In the genomic region with DNA sequence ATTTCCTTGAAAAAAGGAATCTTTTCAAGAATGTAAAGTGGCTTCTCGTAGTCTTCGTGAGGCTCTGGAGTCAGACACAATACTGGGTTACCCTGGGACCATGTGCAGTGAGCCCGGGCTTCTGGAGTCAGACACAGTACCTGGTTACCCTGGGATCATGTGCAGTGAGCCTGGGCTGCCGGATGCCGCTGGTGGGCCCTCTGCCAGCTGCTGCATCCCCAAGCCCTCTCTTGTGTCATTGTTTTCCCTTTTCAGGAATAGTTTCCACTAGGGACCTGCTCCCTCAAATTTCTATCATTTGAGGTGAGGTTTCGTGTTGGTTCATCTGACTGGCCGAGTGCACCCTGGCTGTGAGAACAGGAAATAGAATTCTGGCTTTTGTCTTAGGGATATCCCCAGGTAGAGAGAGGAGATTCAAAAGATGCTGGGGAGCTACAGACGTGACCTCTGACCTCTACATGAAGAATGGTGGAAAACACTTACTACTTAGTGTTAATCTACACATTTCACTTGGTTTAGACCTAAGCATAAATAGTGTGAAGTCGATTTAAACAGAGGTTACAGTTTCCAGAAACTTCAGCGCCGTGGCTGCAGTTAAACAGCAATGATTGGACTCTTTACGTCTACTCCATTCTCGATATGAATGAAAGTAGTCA, we compare ENCODE assay signal across 1 cellular context.
TF ChIP-seq lines count a peak whose summit lies in the region.

No MANE protein-coding gene starts in this region.

TF ChIP-seq in WTC11, 78 proteins besides CTCF, POLR2A, EP300 and RAD21 (continued from another document):
- TF ChIP-seq, protein P1, sequence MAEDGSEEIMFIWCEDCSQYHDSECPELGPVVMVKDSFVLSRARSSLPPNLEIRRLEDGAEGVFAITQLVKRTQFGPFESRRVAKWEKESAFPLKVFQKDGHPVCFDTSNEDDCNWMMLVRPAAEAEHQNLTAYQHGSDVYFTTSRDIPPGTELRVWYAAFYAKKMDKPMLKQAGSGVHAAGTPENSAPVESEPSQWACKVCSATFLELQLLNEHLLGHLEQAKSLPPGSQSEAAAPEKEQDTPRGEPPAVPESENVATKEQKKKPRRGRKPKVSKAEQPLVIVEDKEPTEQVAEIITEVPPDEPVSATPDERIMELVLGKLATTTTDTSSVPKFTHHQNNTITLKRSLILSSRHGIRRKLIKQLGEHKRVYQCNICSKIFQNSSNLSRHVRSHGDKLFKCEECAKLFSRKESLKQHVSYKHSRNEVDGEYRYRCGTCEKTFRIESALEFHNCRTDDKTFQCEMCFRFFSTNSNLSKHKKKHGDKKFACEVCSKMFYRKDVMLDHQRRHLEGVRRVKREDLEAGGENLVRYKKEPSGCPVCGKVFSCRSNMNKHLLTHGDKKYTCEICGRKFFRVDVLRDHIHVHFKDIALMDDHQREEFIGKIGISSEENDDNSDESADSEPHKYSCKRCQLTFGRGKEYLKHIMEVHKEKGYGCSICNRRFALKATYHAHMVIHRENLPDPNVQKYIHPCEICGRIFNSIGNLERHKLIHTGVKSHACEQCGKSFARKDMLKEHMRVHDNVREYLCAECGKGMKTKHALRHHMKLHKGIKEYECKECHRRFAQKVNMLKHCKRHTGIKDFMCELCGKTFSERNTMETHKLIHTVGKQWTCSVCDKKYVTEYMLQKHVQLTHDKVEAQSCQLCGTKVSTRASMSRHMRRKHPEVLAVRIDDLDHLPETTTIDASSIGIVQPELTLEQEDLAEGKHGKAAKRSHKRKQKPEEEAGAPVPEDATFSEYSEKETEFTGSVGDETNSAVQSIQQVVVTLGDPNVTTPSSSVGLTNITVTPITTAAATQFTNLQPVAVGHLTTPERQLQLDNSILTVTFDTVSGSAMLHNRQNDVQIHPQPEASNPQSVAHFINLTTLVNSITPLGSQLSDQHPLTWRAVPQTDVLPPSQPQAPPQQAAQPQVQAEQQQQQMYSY (CRISPR knock-in tag; IDR thresholded peaks at IDR 0.05) = no peak
- TF ChIP-seq, protein P2, sequence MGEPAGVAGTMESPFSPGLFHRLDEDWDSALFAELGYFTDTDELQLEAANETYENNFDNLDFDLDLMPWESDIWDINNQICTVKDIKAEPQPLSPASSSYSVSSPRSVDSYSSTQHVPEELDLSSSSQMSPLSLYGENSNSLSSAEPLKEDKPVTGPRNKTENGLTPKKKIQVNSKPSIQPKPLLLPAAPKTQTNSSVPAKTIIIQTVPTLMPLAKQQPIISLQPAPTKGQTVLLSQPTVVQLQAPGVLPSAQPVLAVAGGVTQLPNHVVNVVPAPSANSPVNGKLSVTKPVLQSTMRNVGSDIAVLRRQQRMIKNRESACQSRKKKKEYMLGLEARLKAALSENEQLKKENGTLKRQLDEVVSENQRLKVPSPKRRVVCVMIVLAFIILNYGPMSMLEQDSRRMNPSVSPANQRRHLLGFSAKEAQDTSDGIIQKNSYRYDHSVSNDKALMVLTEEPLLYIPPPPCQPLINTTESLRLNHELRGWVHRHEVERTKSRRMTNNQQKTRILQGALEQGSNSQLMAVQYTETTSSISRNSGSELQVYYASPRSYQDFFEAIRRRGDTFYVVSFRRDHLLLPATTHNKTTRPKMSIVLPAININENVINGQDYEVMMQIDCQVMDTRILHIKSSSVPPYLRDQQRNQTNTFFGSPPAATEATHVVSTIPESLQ (CRISPR knock-in tag; IDR thresholded peaks at IDR 0.05) = no peak
- TF ChIP-seq NFE2L1 (CRISPR knock-in tag; IDR thresholded peaks at IDR 0.05) (no peak), TEAD4 (CRISPR knock-in tag; IDR thresholded peaks at IDR 0.05) (no peak), ZNF232 (CRISPR knock-in tag; IDR thresholded peaks at IDR 0.05) (no peak), RELA (CRISPR knock-in tag; IDR thresholded peaks at IDR 0.05; ENCODE audit: borderline replicate concordance) (no peak), ZNF219 (CRISPR knock-in tag; IDR thresholded peaks at IDR 0.05; ENCODE audit: borderline replicate concordance) (no peak), JAZF1 (CRISPR knock-in tag; IDR thresholded peaks at IDR 0.05) (no peak)
- TF ChIP-seq, protein P3, sequence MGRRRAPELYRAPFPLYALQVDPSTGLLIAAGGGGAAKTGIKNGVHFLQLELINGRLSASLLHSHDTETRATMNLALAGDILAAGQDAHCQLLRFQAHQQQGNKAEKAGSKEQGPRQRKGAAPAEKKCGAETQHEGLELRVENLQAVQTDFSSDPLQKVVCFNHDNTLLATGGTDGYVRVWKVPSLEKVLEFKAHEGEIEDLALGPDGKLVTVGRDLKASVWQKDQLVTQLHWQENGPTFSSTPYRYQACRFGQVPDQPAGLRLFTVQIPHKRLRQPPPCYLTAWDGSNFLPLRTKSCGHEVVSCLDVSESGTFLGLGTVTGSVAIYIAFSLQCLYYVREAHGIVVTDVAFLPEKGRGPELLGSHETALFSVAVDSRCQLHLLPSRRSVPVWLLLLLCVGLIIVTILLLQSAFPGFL (CRISPR knock-in tag; IDR thresholded peaks at IDR 0.05; ENCODE audit: borderline replicate concordance) = no peak
